ENCODE assay signal across 8 cellular contexts in genomic region chr4:36255575-36255974, GRCh38.
DNase-seq lines count a peak whose midpoint lies in the region; ATAC-seq lines count a peak whose summit lies in the region.

No MANE protein-coding gene starts in this region.

- DNase-seq in Ammon's horn (ENCODE audit: low spot score) (peak; percentile 41), memory B cell (ENCODE audit: low spot score in 2 of 2) (peak; percentile 15 to 31), NCI-H2029 (lab: John Stamatoyannopoulos, UW) (no peak), foreskin melanocyte (no peak), DMS 273 (lab: John Stamatoyannopoulos, UW; ENCODE audit: unreplicated experiment) (no peak)
- peak; percentile 49 for DNase-seq in activated CD4-positive, alpha-beta T cell treated with anti-CD3 and anti-CD28 coated beads, Interleukin-2, amount 50 U/mL, for 1 hour

- no peaks in the 10 kb centered on the region for H3K36me3 Mint-ChIP-seq in memory B cell

- peak overlapping the region; percentile 71 for H3K4me3 Mint-ChIP-seq in memory B cell

- no peaks in the 10 kb centered on the region for H3K27me3 Mint-ChIP-seq in memory B cell

- H3K27ac Mint-ChIP-seq in memory B cell = peak overlapping the region; percentile 92

- ATAC-seq in GM19372 (IDR thresholded peaks at IDR 0.05; ENCODE audit: low read depth, unreplicated experiment) (peak; percentile 76), HG03432 (IDR thresholded peaks at IDR 0.05; ENCODE audit: unreplicated experiment) (peak; percentile 81), memory B cell (ENCODE audit: low read depth) (peak; percentile 91)

- no peaks in the 10 kb centered on the region for H3K9me3 Mint-ChIP-seq in memory B cell

- H3K4me1 Mint-ChIP-seq in memory B cell = peaks cover 22% of the 10 kb centered on the region

Comparison
In these comparisons a context has a peak if more than half of its experiments do, and no peak if none do; other contexts are left out.
1. DNase-seq: peak in Ammon's horn (single experiment), activated CD4-positive, alpha-beta T cell treated with anti-CD3 and anti-CD28 coated beads, Interleukin-2, amount 50 U/mL, for 1 hour (single experiment) and memory B cell (2 of 2); none in NCI-H2029 (single experiment), foreskin melanocyte (single experiment) and DMS 273 (single experiment).
2. Peak in every context shown above with its lines, with median percentiles within 50 percentile points of each other: ATAC-seq.